5 cellular contexts compared by ENCODE assay signal in the genomic region with DNA sequence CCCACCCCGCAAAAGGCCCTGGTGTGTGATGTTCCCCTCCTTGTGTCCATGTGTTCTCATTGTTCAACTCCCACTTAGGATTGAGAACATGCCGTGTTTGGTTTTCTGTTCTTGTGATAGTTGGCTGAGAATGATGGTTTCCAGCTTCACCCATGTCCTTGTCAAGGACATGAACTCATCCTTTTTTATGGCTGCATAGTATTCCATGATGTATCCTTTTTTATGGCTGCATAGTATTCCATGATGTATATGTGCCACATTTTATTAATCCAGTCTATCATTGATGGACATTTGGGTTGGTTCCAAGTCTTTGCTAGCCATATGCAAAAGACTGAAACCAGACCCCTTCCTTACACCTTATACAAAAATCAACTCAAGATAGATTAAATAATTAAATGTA.
DNase-seq lines count a peak whose midpoint lies in the region; ATAC-seq, FAIRE-seq and TF ChIP-seq lines count a peak whose summit lies in the region.
"Not testable (repeated sequence)": the region's sequence is repeated elsewhere in the genome, so short reads cannot be mapped to it uniquely, and the experiment has no call there.

No MANE protein-coding gene starts in this region.

- not testable (repeated sequence) for H3K4me3 ChIP-seq in HEK293 (ENCODE audit: low read depth, low read length); K562; H1 (ENCODE audit: extremely low read depth in 1 of 4, insufficient read depth in 2 of 4, low read depth in 3 of 4, low read length in 4 of 4)

- not testable (repeated sequence) for H3K79me2 ChIP-seq in K562 (ENCODE audit: control insufficient read depth, insufficient read depth, low read length); H1 (ENCODE audit: control insufficient read depth in 1 of 2, insufficient read depth in 2 of 2, low read length in 2 of 2)

- FAIRE-seq in GM12892 (lab: Jason Lieb, UNC), result peak; percentile 74
- FAIRE-seq in K562 (lab: Jason Lieb, UNC); H1 (lab: Jason Lieb, UNC): not testable (repeated sequence)

- not testable (repeated sequence) for H3K4ac ChIP-seq in H1 (replicated peaks; ENCODE audit: insufficient read length, low read depth, low read length)

- not testable (repeated sequence) for H2BK20ac ChIP-seq in H1 (ENCODE audit: low read length)

- TF ChIP-seq RAD21 in K562 (CRISPR knock-in tag; conservative IDR thresholded peaks at IDR 0.05 in 1 of 2, IDR thresholded peaks at IDR 0.05 in 1 of 2); H1 (IDR thresholded peaks at IDR 0.05 in 1 of 2, conservative IDR thresholded peaks at IDR 0.05 in 1 of 2; ENCODE audit: low read depth in 2 of 2, low read length in 2 of 2): not testable (repeated sequence)

- not testable (repeated sequence) for H3K4me2 ChIP-seq in K562 (ENCODE audit: insufficient read depth, low read length); H1 (ENCODE audit: insufficient read depth in 1 of 2, low read depth in 2 of 2, low read length in 2 of 2)

- not testable (repeated sequence) for H3K4me1 Mint-ChIP-seq in WTC11

- not testable (repeated sequence) for H3K79me1 ChIP-seq in H1 (ENCODE audit: low read depth, low read length)

- H2BK5ac ChIP-seq in H1 (ENCODE audit: low read depth, low read length), result not testable (repeated sequence)

- not testable (repeated sequence) for H3K9me1 ChIP-seq in K562 (ENCODE audit: control insufficient read depth, insufficient read depth, low read length)

- DNase-seq in GM12892 (ENCODE audit: insufficient read length); WTC11 (ENCODE audit: low spot score); K562 (ENCODE audit: extremely low read depth in 1 of 4, low spot score in 3 of 4); H1 (ENCODE audit: low read depth in 1 of 2, low spot score in 2 of 2): not testable (repeated sequence)

- not testable (repeated sequence) for H3K9me3 ChIP-seq in HEK293 (ENCODE audit: control insufficient read depth, insufficient read depth, low read depth, low read length); K562 (replicated peaks; ENCODE audit: control insufficient read depth, insufficient read depth, low read depth, low read length); H1 (ENCODE audit: insufficient read depth in 2 of 2, low read depth in 1 of 2, low read length in 1 of 2)

- not testable (repeated sequence) for H4K91ac ChIP-seq in H1 (replicated peaks; ENCODE audit: insufficient read length, low read length)

- POLR2A ChIA-PET in HEK293 (lab: Yijun Ruan, JAX); WTC11 (lab: Charles Lee); K562 (lab: Yijun Ruan, JAX); H1 (lab: Charles Lee; ENCODE audit: partially characterized antibody): not testable (repeated sequence)

- not testable (repeated sequence) for H3K56ac ChIP-seq in H1 (replicated peaks; ENCODE audit: insufficient read length, low read depth, low read length)

- not testable (repeated sequence) for H3K27ac ChIP-seq in HEK293 (ENCODE audit: extremely low read depth, low read depth, low read length); K562 (ENCODE audit: extremely low read depth, low read depth, low read length); H1 (ENCODE audit: low read depth, low read length)

- 5% methylated on average over 2 of the region's 2 CpGs for WGBS in K562 (ENCODE audit: insufficient coverage, low coverage, missing lambda C conversion rate)
- 87% methylated on average over 2 of the region's 2 CpGs; no CpG with 5 or more reads in 1 of the 2 experiments for WGBS in H1 (ENCODE audit: extremely low coverage in 1 of 2, insufficient coverage in 1 of 2, insufficient read length in 1 of 2, insufficient replicate concordance in 2 of 2, low coverage in 1 of 2, low lambda C conversion rate in 2 of 2, missing lambda C conversion rate in 1 of 2), 2 experiments

- not testable (repeated sequence) for TF ChIP-seq CTCF in HEK293 (tag by site-specific recombination; IDR thresholded peaks at IDR 0.05); WTC11 (IDR thresholded peaks at IDR 0.05); K562 (IDR thresholded peaks at IDR 0.05 in 2 of 3, conservative IDR thresholded peaks at IDR 0.05 in 1 of 3; ENCODE audit: insufficient read depth in 2 of 3, low read depth in 1 of 3, low read length in 3 of 3); H1 (IDR thresholded peaks at IDR 0.05; ENCODE audit: control extremely low read depth in 1 of 3, insufficient read depth in 1 of 3, low read depth in 1 of 3, low read length in 3 of 3)

- not testable (repeated sequence) for H2BK120ac ChIP-seq in H1 (replicated peaks; ENCODE audit: low read depth, low read length)

- H3K27ac Mint-ChIP-seq in WTC11, result not testable (repeated sequence)

- not testable (repeated sequence) for H2AK5ac ChIP-seq in H1 (ENCODE audit: low read depth, low read length)

- not testable (repeated sequence) for H3K4me1 ChIP-seq in HEK293 (ENCODE audit: control insufficient read depth, insufficient read depth, low read length); K562 (replicated peaks in 1 of 2; ENCODE audit: control insufficient read depth in 2 of 2, insufficient read depth in 2 of 2, low read length in 2 of 2); H1 (replicated peaks in 1 of 4; ENCODE audit: control insufficient read depth in 3 of 4, insufficient read depth in 4 of 4, low read length in 3 of 4)

- CTCF ChIA-PET in HEK293 (lab: Yijun Ruan, JAX); WTC11 (lab: Charles Lee); K562 (lab: Yijun Ruan, JAX; ENCODE audit: low intra/inter-chr PET ratio); H1 (lab: Charles Lee; ENCODE audit: partially characterized antibody): not testable (repeated sequence)

- H2BK15ac ChIP-seq in H1 (ENCODE audit: low read length), result not testable (repeated sequence)

- not testable (repeated sequence) for H3K18ac ChIP-seq in H1 (ENCODE audit: extremely low read depth, low read length)

- TF ChIP-seq POLR2A in GM12892 (IDR thresholded peaks at IDR 0.05; ENCODE audit: low read depth, low read length); K562 (conservative IDR thresholded peaks at IDR 0.05); H1 (IDR thresholded peaks at IDR 0.05; ENCODE audit: control extremely low read depth in 1 of 2, low read depth in 2 of 2, low read length in 2 of 2): not testable (repeated sequence)

- TF ChIP-seq EP300 in K562 (IDR thresholded peaks at IDR 0.05; ENCODE audit: low read length); H1 (IDR thresholded peaks at IDR 0.05; ENCODE audit: borderline replicate concordance in 1 of 2, low read depth in 2 of 2, low read length in 2 of 2): not testable (repeated sequence)

- intact Hi-C loops in K562 (cut with micrococcal nuclease), result not testable (repeated sequence)

- H3K9ac ChIP-seq in K562 (ENCODE audit: insufficient read depth in 1 of 2, low read depth in 2 of 2, low read length in 2 of 2); H1 (replicated peaks in 1 of 4; ENCODE audit: extremely low read depth in 1 of 4, low read depth in 3 of 4, low read length in 3 of 4): not testable (repeated sequence)

- H4K5ac ChIP-seq in H1 (ENCODE audit: insufficient read length, low read depth, low read length), result not testable (repeated sequence)

- H3K36me3 Mint-ChIP-seq in WTC11, result not testable (repeated sequence)

- not testable (repeated sequence) for H3K27me3 Mint-ChIP-seq in WTC11 (ENCODE audit: low read depth)

- H4K8ac ChIP-seq in H1 (ENCODE audit: extremely low read depth, insufficient read depth, low read length), result not testable (repeated sequence)

- H4K20me1 ChIP-seq in K562 (replicated peaks; ENCODE audit: control insufficient read depth, insufficient read depth, low read length); H1 (replicated peaks in 1 of 2; ENCODE audit: control insufficient read depth in 1 of 2, insufficient read depth in 2 of 2, low read length in 2 of 2): not testable (repeated sequence)

- peaks cover 16% of the 10 kb centered on the region for H3K9me3 Mint-ChIP-seq in WTC11

- ATAC-seq in WTC11, K562: not testable (repeated sequence)

- not testable (repeated sequence) for H2BK12ac ChIP-seq in H1 (ENCODE audit: low read depth, low read length)

- not testable (repeated sequence) for H3K23ac ChIP-seq in H1 (ENCODE audit: insufficient read length)

- not testable (repeated sequence) for H3K23me2 ChIP-seq in H1 (ENCODE audit: low read depth, low read length)

- BruUV-seq in K562 (replicated peaks; lab: Mats Ljungman, UMichigan), result not testable (repeated sequence)

- in situ Hi-C loops in K562 (cut with MboI), result not testable (repeated sequence)

- H3K36me3 ChIP-seq in HEK293 (ENCODE audit: control insufficient read depth in 2 of 2, insufficient read depth in 1 of 2, low read length in 2 of 2); K562 (ENCODE audit: control insufficient read depth, insufficient read depth, low read length); H1 (ENCODE audit: control insufficient read depth in 2 of 4, insufficient read depth in 4 of 4, low read length in 3 of 4): not testable (repeated sequence)

- not testable (repeated sequence) for H3K27me3 ChIP-seq in K562 (ENCODE audit: control insufficient read depth in 2 of 2, insufficient read depth in 2 of 2, low read length in 2 of 2); H1 (replicated peaks in 1 of 4; ENCODE audit: control insufficient read depth in 3 of 4, extremely low read depth in 1 of 4, insufficient read depth in 3 of 4, low read length in 3 of 4)

- H3K4me3 Mint-ChIP-seq in WTC11, result not testable (repeated sequence)

- H2AFZ ChIP-seq in K562 (ENCODE audit: low read depth, low read length); H1 (ENCODE audit: low read length): not testable (repeated sequence)

- not testable (repeated sequence) for H3K14ac ChIP-seq in H1 (ENCODE audit: insufficient read length)

TF ChIP-seq in HEK293, 187 proteins besides CTCF, POLR2A, EP300 and RAD21 (continues in another document):
- peak; percentile 99 for TF ChIP-seq ZNF146 (tag by site-specific recombination; IDR thresholded peaks at IDR 0.05)

TF ChIP-seq in WTC11, 78 proteins besides CTCF, POLR2A, EP300 and RAD21:
- TF ChIP-seq GTF2I (CRISPR knock-in tag; conservative IDR thresholded peaks at IDR 0.05), result 0 out of 2 replicates have a peak, but pooled peaks have one; percentile 58

TF ChIP-seq in K562, 482 proteins besides CTCF, POLR2A, EP300 and RAD21 (continues in another document):
- TF ChIP-seq SMARCA5 (IDR thresholded peaks at IDR 0.05), result peak; percentile 70; the same call in 1 of the 2 replicates

TF ChIP-seq in H1, 55 proteins besides CTCF, POLR2A, EP300 and RAD21:
- peak; percentile 50; the same call in 1 of the 2 replicates for TF ChIP-seq KDM1A (IDR thresholded peaks at IDR 0.05; ENCODE audit: borderline replicate concordance, low read length)
